Comparison of ENCODE assay signal across 25 cellular contexts in genomic region chr5:151952233-151952632, GRCh38.
"Had no signal": no experiment of that assay in that cellular context is flagged by ENCODE, and none has a peak within 500 bp of the region (broad histone marks: within the 10 kb centered on the region; RNA-seq: fewer than 3 reads in every experiment).

No MANE protein-coding gene starts in this region.

- ATAC-seq: activated CD8-positive, alpha-beta T cell treated with anti-CD3 and anti-CD28 coated beads for 36 hours; body of pancreas; Panc1; Right ventricle myocardium inferior had no signal

- DNase-seq: activated CD4-positive, CD25-positive, alpha-beta regulatory T cell; activated CD8-positive, alpha-beta memory T cell treated with anti-CD3 and anti-CD28 coated beads, Interleukin-2, amount 50 U/mL, for 4 hours; activated CD8-positive, alpha-beta T cell treated with anti-CD3 and anti-CD28 coated beads for 36 hours; activated effector memory CD4-positive, alpha-beta T cell treated with Interleukin-2 at 50 U/mL for 16 hours; activated naive CD4-positive, alpha-beta T cell; activated T-cell treated with anti-CD3 and anti-CD28 coated beads, Interleukin-2, amount 50 U/mL, for 1 hour; amniotic stem cell; body of pancreas; central memory CD4-positive, alpha-beta T cell; NCI-H1092; NCI-H1694; NCI-H2029; NCI-H345; NCI-H510A; NCI-H526 treated with DMSO at 0.1 percent for 48 hours; NK-92 treated with Interleukin-12 subunit alpha and Interleukin-12 subunit beta, amount 100 ng/mL, for 24 hours; OCI-M1; RPMI8226; T-helper 1 cell had no signal

- H3K4me1 ChIP-seq: ascending aorta, body of pancreas had no signal

- H3K27ac ChIP-seq: ascending aorta, body of pancreas, coronary artery, SK-N-MC, VCaP had no signal

- H3K9me3 ChIP-seq: ascending aorta, body of pancreas had no signal

- H3K4me3 ChIP-seq: ascending aorta, body of pancreas, coronary artery, SK-N-MC had no signal

- H3K27me3 ChIP-seq: ascending aorta, body of pancreas had no signal

- H3K36me3 ChIP-seq: ascending aorta had no signal
